8 cellular contexts compared by ENCODE assay signal in the genomic region with DNA sequence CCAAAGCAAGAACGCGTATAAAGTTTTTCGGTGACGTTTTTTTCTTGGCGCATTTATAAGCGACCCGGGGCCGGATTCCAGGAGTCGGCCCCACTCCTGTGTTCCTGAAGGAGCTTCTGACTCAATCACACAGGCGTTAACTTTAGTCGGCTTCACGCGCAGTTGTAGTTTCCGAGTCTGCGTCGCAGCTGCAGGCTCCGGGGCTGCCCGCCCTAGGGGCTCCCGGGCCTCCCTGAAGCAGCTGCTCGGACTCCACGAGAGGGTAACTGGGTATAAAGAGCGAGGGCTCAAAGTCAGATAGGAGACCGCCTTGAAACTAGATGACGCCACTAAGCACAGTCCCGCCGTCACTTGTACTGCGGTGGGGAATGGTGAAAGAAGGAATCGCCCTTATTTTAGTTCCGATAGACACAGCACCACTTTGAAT. TPM values are rescaled to one million over a fixed set of nuclear protein-coding genes. Genes with fewer than 3 reads are reported as not detected.
DNase-seq lines count a peak whose midpoint lies in the region; ATAC-seq, FAIRE-seq and TF ChIP-seq lines count a peak whose summit lies in the region.

No MANE protein-coding gene starts in this region.

- 0 to 2% (median 2%) methylated on average over 29 of the region's 29 CpGs for WGBS in small intestine, 3 donors

- H3K36me3 Mint-ChIP-seq in astrocyte (ENCODE audit: low read depth, unreplicated experiment): peaks cover 6% of the 10 kb centered on the region

- peak in 3 of 5 donors; percentile 43 to 68 (median 44) for DNase-seq in T-helper 1 cell
- peak; percentile 77 for DNase-seq in astrocyte (ENCODE audit: low read depth)
- peak; percentile 70 for DNase-seq in small intestine
- no peak for DNase-seq in NCI-H226

- no peaks in the 10 kb centered on the region for H3K27me3 Mint-ChIP-seq in astrocyte (ENCODE audit: low read depth, unreplicated experiment)

- TF ChIP-seq CTCF in astrocyte (IDR thresholded peaks at IDR 0.05; ENCODE audit: insufficient read depth, low read depth, low read length): no peak

- peaks cover 15% of the 10 kb centered on the region for H3K4me1 Mint-ChIP-seq in astrocyte (ENCODE audit: low read depth, unreplicated experiment)

- H3K27ac Mint-ChIP-seq in astrocyte (ENCODE audit: unreplicated experiment): peak overlapping the region; percentile 99

- H3K4me3 ChIP-seq in astrocyte (ENCODE audit: insufficient read depth, low read depth, low read length) (peak overlapping the region; percentile 62), iPS-15b (ENCODE audit: low read depth, low read length) (peak overlapping the region; percentile 68), small intestine (ENCODE audit: low read depth in 1 of 2, low read length in 2 of 2) (peak overlapping the region; percentile 54 to 89)

- H3K9ac ChIP-seq in astrocyte (ENCODE audit: low read length) (peak overlapping the region; percentile 90), iPS-15b (ENCODE audit: low read depth, low read length) (peak overlapping the region; percentile 87)

- H3K9me3 Mint-ChIP-seq in astrocyte (ENCODE audit: unreplicated experiment): no peaks in the 10 kb centered on the region

- H4K20me1 ChIP-seq in astrocyte (ENCODE audit: insufficient read depth, low read length): peaks cover 34% of the 10 kb centered on the region

- peak overlapping the region; percentile 80 for H3K4me3 Mint-ChIP-seq in astrocyte (ENCODE audit: unreplicated experiment)

- ATAC-seq in GM18858 (IDR thresholded peaks at IDR 0.05; ENCODE audit: unreplicated experiment): peak; percentile 5
- peak; percentile 12 for ATAC-seq in HG03108 (IDR thresholded peaks at IDR 0.05; ENCODE audit: unreplicated experiment)
- no peak for ATAC-seq in HG02610 (IDR thresholded peaks at IDR 0.05; ENCODE audit: unreplicated experiment)

- no peak for FAIRE-seq in astrocyte (lab: Jason Lieb, UNC)
- FAIRE-seq in small intestine (lab: Jason Lieb, UNC): no peak

- H3K9me3 ChIP-seq in astrocyte (ENCODE audit: insufficient read depth, low read depth, low read length) (no peaks in the 10 kb centered on the region), iPS-15b (ENCODE audit: control insufficient read depth, insufficient read depth, low read length) (no peaks in the 10 kb centered on the region), small intestine (ENCODE audit: control insufficient read depth, low read depth) (no peaks in the 10 kb centered on the region)

- peak overlapping the region; percentile 76 for H2AFZ ChIP-seq in astrocyte (ENCODE audit: low read depth, low read length)

- peak overlapping the region; percentile 94 for H3K4me2 ChIP-seq in astrocyte (ENCODE audit: low read length)

- H3K4me1 ChIP-seq in astrocyte (ENCODE audit: insufficient read depth, low read length) (peaks cover 39% of the 10 kb centered on the region), iPS-15b (ENCODE audit: control insufficient read depth, insufficient read depth, low read length) (peaks cover 13% of the 10 kb centered on the region), small intestine (ENCODE audit: control insufficient read depth in 2 of 2, insufficient read depth in 1 of 2, low read depth in 1 of 2, low read length in 1 of 2) (peaks cover 0 to 3% of the 10 kb centered on the region in 2 donors)

- H3K79me2 ChIP-seq in astrocyte (ENCODE audit: insufficient read depth, low read length): peaks cover 41% of the 10 kb centered on the region

- H3K27me3 ChIP-seq in astrocyte (ENCODE audit: insufficient read depth, low read length): no peaks in the 10 kb centered on the region
- no peaks in the 10 kb centered on the region for H3K27me3 ChIP-seq in iPS-15b (ENCODE audit: control insufficient read depth, insufficient read depth, low read length)
- no peaks in the 10 kb centered on the region for H3K27me3 ChIP-seq in small intestine (ENCODE audit: control insufficient read depth in 2 of 2, insufficient read depth in 2 of 2, low read length in 2 of 2)

- H3K27ac ChIP-seq in astrocyte (ENCODE audit: low read depth, low read length) (peak overlapping the region; percentile 95), small intestine (ENCODE audit: low read depth in 1 of 2, low read length in 1 of 2) (peak overlapping the region; percentile 95 to 100)

- H3K36me3 ChIP-seq in astrocyte (ENCODE audit: insufficient read depth, low read length): no peaks in the 10 kb centered on the region
- H3K36me3 ChIP-seq in iPS-15b (ENCODE audit: control insufficient read depth, insufficient read depth, low read length): peaks cover 8% of the 10 kb centered on the region
- H3K36me3 ChIP-seq in small intestine (ENCODE audit: control insufficient read depth in 2 of 2, insufficient read depth in 2 of 2, low read length in 2 of 2): no peaks in the 10 kb centered on the region

RNA-seq across cellular contexts. Expression of gene KLHL21, which starts 0.8 kb away (rescaled TPM):
- 39.7 and 42.3 TPM in 2 replicates for total RNA-seq in astrocyte
- polyA plus RNA-seq in small intestine: 10 to 100 TPM in 1 of 3 donors, 1 to 10 TPM in 2; 3.1 to 10.5 (median 4.1) TPM

RNA-seq across cellular contexts. Expression of gene PHF13, which starts 10.1 kb away (rescaled TPM):
- total RNA-seq in astrocyte: 23.7 and 24.7 TPM in 2 replicates
- 1 to 10 TPM; 4.0 to 5.0 (median 4.6) TPM for polyA plus RNA-seq in small intestine

RNA-seq across cellular contexts. Expression of gene THAP3, which starts 21.2 kb away (rescaled TPM):
- total RNA-seq in astrocyte: 15.1 and 16.5 TPM in 2 replicates
- 10 to 100 TPM; 14.3 to 35.1 (median 19.5) TPM for polyA plus RNA-seq in small intestine

RNA-seq across cellular contexts. Expression of gene ZBTB48, which starts 23.6 kb away (rescaled TPM):
- 20.0 and 26.5 TPM in 2 replicates for total RNA-seq in astrocyte
- polyA plus RNA-seq in small intestine: 100 to 1,000 TPM in 2 of 3 donors, 10 to 100 TPM in 1; 19.9 to 164 (median 121) TPM

RNA-seq across cellular contexts. Expression of gene TAS1R1, which starts 48.3 kb away (rescaled TPM):
- total RNA-seq in astrocyte: not detected in 2 replicates
- under 1 TPM in 2 of 3 donors, not detected in 1; 0.13 to 0.27 TPM for polyA plus RNA-seq in small intestine
